Comparison of ENCODE assay signal across 26 cellular contexts in the genomic region with DNA sequence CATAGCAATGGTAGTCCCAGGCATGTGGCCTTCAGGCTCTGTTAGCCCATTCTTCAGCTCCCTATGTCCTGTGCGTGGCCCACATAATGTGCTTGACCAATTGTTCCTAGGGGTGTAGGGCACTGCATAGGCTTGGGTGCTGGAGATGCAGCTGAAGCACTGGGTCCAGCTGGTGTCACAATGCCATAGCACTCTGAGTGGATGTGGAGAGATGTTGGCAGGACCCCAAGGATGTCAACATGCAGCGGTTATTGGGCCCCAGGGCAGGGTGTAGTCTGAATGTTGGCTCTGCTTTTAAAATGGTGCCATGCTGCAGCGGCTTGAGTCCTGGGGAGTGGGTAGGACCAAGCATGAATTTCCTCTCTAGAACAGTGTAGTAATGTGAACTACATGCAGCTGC.
"Had no signal": no experiment of that assay in that cellular context is flagged by ENCODE, and none has a peak within 500 bp of the region (broad histone marks: within the 10 kb centered on the region; RNA-seq: fewer than 3 reads in every experiment).

No MANE protein-coding gene starts in this region.

- H3K36me3 Mint-ChIP-seq: activated naive CD4-positive, alpha-beta T cell treated with anti-CD3 and anti-CD28 coated beads, Interleukin-2, amount 10 ng/mL, durations not matched to agents 7 days and 5 days; natural killer cell treated with Interleukin-12 subunit alpha and Interleukin-12 subunit beta and Interleukin-15 and Interleukin-18, amount 100 ng/mL, for 72 hours had no signal

- H3K27ac ChIP-seq: brain microvascular endothelial cell, heart right ventricle, left lung, pancreas, psoas muscle, upper lobe of left lung, VCaP had no signal

- H3K9me3 Mint-ChIP-seq: activated CD4-positive, alpha-beta memory T cell treated with anti-CD3 and anti-CD28 coated beads, Interleukin-2, amount 10 ng/mL, durations not matched to agents 7 days and 5 days; activated CD4-positive, alpha-beta T cell treated with anti-CD3 and anti-CD28 coated beads, Interleukin-2, amount 10 ng/mL, durations not matched to agents 24 days and 14 days; activated naive CD4-positive, alpha-beta T cell treated with anti-CD3 and anti-CD28 coated beads, Interleukin-2, amount 10 ng/mL, durations not matched to agents 7 days and 5 days; activated naive CD8-positive, alpha-beta T cell treated with anti-CD3 and anti-CD28 coated beads, Interleukin-2, amount 50 U/mL, for 24 hours; T-helper 2 cell treated with Interferon-gamma antibody and Interleukin-4, amounts not matched to agents 5 μg/mL and 100 μg/mL, for 36 hours had no signal

- H3K4me3 ChIP-seq: heart right ventricle, left lung, lung, pancreas, psoas muscle, upper lobe of left lung had no signal

- H3K4me1 ChIP-seq: left lung, psoas muscle had no signal

- H3K36me3 ChIP-seq: brain microvascular endothelial cell, heart right ventricle, left lung, pancreas, upper lobe of left lung had no signal

- H3K4me3 Mint-ChIP-seq: activated CD4-positive, alpha-beta memory T cell treated with anti-CD3 and anti-CD28 coated beads, Interleukin-2, amount 10 ng/mL, durations not matched to agents 7 days and 5 days; activated CD4-positive, alpha-beta T cell treated with anti-CD3 and anti-CD28 coated beads, Interleukin-2, amount 10 ng/mL, durations not matched to agents 24 days and 14 days; activated naive CD4-positive, alpha-beta T cell treated with anti-CD3 and anti-CD28 coated beads, Interleukin-2, amount 10 ng/mL, durations not matched to agents 7 days and 5 days; activated naive CD8-positive, alpha-beta T cell treated with anti-CD3 and anti-CD28 coated beads, Interleukin-2, amount 50 U/mL, for 24 hours; dendritic cell treated with granulocyte-macrophage colony-stimulating factor and Interleukin-4, amounts not matched to agents 40 ng/mL and 50 ng/mL, for 4 days; natural killer cell treated with Interleukin-12 subunit alpha and Interleukin-12 subunit beta and Interleukin-15 and Interleukin-18, amount 100 ng/mL, for 72 hours; T-helper 2 cell treated with Interferon-gamma antibody and Interleukin-4, amounts not matched to agents 5 μg/mL and 100 μg/mL, for 36 hours had no signal

- H3K4me1 Mint-ChIP-seq: activated CD4-positive, alpha-beta memory T cell treated with anti-CD3 and anti-CD28 coated beads, Interleukin-2, amount 10 ng/mL, durations not matched to agents 7 days and 5 days; activated CD4-positive, alpha-beta T cell treated with anti-CD3 and anti-CD28 coated beads, Interleukin-2, amount 10 ng/mL, durations not matched to agents 24 days and 14 days; activated naive CD4-positive, alpha-beta T cell treated with anti-CD3 and anti-CD28 coated beads, Interleukin-2, amount 10 ng/mL, durations not matched to agents 7 days and 5 days; activated naive CD8-positive, alpha-beta T cell treated with anti-CD3 and anti-CD28 coated beads, Interleukin-2, amount 50 U/mL, for 24 hours had no signal

- DNase-seq: activated CD4-positive, alpha-beta memory T cell treated with anti-CD3 and anti-CD28 coated beads, Interleukin-2, amount 10 ng/mL, durations not matched to agents 7 days and 5 days; activated CD4-positive, alpha-beta T cell treated with anti-CD3 and anti-CD28 coated beads, Interleukin-2, amount 10 ng/mL, durations not matched to agents 24 days and 14 days; activated effector memory CD4-positive, alpha-beta T cell treated with anti-CD3 and anti-CD28 coated beads, Interleukin-2, amount 50 U/mL, for 16 hours; activated naive CD4-positive, alpha-beta T cell treated with anti-CD3 and anti-CD28 coated beads, Interleukin-2, amount 10 ng/mL, durations not matched to agents 7 days and 5 days; activated naive CD8-positive, alpha-beta T cell treated with anti-CD3 and anti-CD28 coated beads, Interleukin-2, amount 50 U/mL, for 24 hours; brain microvascular endothelial cell; caudate nucleus; effector CD4-positive, alpha-beta T cell; erythroblast; foreskin fibroblast; heart right ventricle; left lung; midbrain; pancreas; psoas muscle; right cardiac atrium; stimulated activated CD4-positive, alpha-beta T cell treated with anti-CD3 and anti-CD28 coated beads, Interleukin-4, amount 100 ng/mL, for 24 hours; stimulated activated naive CD8-positive, alpha-beta T cell treated with anti-CD3 and anti-CD28 coated beads, Interleukin-15, Interleukin-2, amounts not matched to agents 100 U/mL and 50 U/mL, for 24 hours; upper lobe of left lung had no signal

- H3K27me3 ChIP-seq: brain microvascular endothelial cell, heart right ventricle, left lung, pancreas, upper lobe of left lung had no signal

- ATAC-seq: activated CD4-positive, CD25-positive, alpha-beta regulatory T cell treated with anti-CD3 and anti-CD28 coated beads, Interleukin-2, amount 50 U/mL, for 24 hours; activated naive CD8-positive, alpha-beta T cell treated with anti-CD3 and anti-CD28 coated beads, Interleukin-2, amount 50 U/mL, for 24 hours; left lung; pancreas; psoas muscle; right cardiac atrium; stimulated activated naive CD8-positive, alpha-beta T cell treated with anti-CD3 and anti-CD28 coated beads, Interleukin-15, Interleukin-2, amounts not matched to agents 100 U/mL and 50 U/mL, for 24 hours had no signal

- H3K27me3 Mint-ChIP-seq: activated naive CD4-positive, alpha-beta T cell treated with anti-CD3 and anti-CD28 coated beads, Interleukin-2, amount 10 ng/mL, durations not matched to agents 7 days and 5 days; dendritic cell treated with granulocyte-macrophage colony-stimulating factor and Interleukin-4, amounts not matched to agents 40 ng/mL and 50 ng/mL, for 4 days had no signal

- H3K9me3 ChIP-seq: left lung, pancreas, psoas muscle, upper lobe of left lung had no signal

- H3K27ac Mint-ChIP-seq: activated CD4-positive, alpha-beta memory T cell treated with anti-CD3 and anti-CD28 coated beads, Interleukin-2, amount 10 ng/mL, durations not matched to agents 7 days and 5 days; activated CD4-positive, alpha-beta T cell treated with anti-CD3 and anti-CD28 coated beads, Interleukin-2, amount 10 ng/mL, durations not matched to agents 24 days and 14 days; activated naive CD4-positive, alpha-beta T cell treated with anti-CD3 and anti-CD28 coated beads, Interleukin-2, amount 10 ng/mL, durations not matched to agents 7 days and 5 days; activated naive CD8-positive, alpha-beta T cell treated with anti-CD3 and anti-CD28 coated beads, Interleukin-2, amount 50 U/mL, for 24 hours; dendritic cell treated with granulocyte-macrophage colony-stimulating factor and Interleukin-4, amounts not matched to agents 40 ng/mL and 50 ng/mL, for 4 days; natural killer cell treated with Interleukin-12 subunit alpha and Interleukin-12 subunit beta and Interleukin-15 and Interleukin-18, amount 100 ng/mL, for 72 hours; T-helper 2 cell treated with Interferon-gamma antibody and Interleukin-4, amounts not matched to agents 5 μg/mL and 100 μg/mL, for 36 hours had no signal

- FAIRE-seq: endometrium, pancreas had no signal
